ENCODE assay signal across 30 cellular contexts in the genomic region with DNA sequence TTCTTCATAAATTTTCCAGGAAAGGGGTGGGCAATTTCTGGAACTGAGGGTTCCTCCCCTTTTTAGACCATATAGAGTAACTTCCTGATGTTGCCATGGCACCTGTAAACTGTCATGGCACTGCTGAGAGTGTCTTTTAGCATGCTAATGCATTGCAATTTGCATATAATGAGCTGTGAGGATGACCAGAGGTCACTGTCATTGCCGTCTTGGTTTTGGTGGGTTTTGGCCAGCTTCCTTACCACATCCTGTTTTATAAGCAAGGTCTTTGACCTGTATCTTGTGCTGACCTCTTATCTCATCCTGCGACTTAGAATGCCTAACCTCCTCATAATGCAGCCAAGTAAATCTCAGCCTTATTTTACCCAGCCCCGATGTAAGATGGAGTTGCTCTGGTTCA.
A peak's percentile ranks its signal among the peaks of the same experiment; 100 is the strongest.
DNase-seq lines count a peak whose midpoint lies in the region; ATAC-seq and TF ChIP-seq lines count a peak whose summit lies in the region.
"Had no signal": no experiment of that assay in that cellular context is flagged by ENCODE, and none has a peak within 500 bp of the region (broad histone marks: within the 10 kb centered on the region; RNA-seq: fewer than 3 reads in every experiment).

No MANE protein-coding gene starts in this region.

- H3K9me3 ChIP-seq in iPS-20b (ENCODE audit: insufficient read depth, low read depth, low read length) = no peaks in the 10 kb centered on the region
- H3K9me3 ChIP-seq in tibial artery = no peaks in the 10 kb centered on the region
- H3K9me3 ChIP-seq: Caco-2 had no signal

- H3K27me3 ChIP-seq in iPS-20b (ENCODE audit: insufficient read depth, low read length) (no peaks in the 10 kb centered on the region), tibial artery (no peaks in the 10 kb centered on the region)
- H3K27me3 ChIP-seq: right atrium auricular region had no signal

- H3K4me1 ChIP-seq in iPS-20b (ENCODE audit: insufficient read depth, low read length) = peaks cover 33% of the 10 kb centered on the region; the same call in 1 of the 2 replicates
- H3K4me1 ChIP-seq in tibial artery = no peaks in the 10 kb centered on the region
- H3K4me1 ChIP-seq: Caco-2, right atrium auricular region had no signal

- TF ChIP-seq CTCF in tibial artery (IDR thresholded peaks at IDR 0.05) = no peak

- peak; percentile 47 for DNase-seq in OCI-M1 (lab: John Stamatoyannopoulos, UW)
- DNase-seq in LoVo (ENCODE audit: low spot score) = no peak
- no peak for DNase-seq in tibial artery
- DNase-seq in G401 (ENCODE audit: low spot score) = no peak
- DNase-seq: activated B cell treated with CpG ODN at 0.5 μM for 24 hours; activated CD4-positive, alpha-beta T cell treated with anti-CD3 and anti-CD28 coated beads, Interleukin-2, amount 50 U/mL, for 1 hour; activated effector memory CD4-positive, alpha-beta T cell treated with anti-CD3 and anti-CD28 coated beads, Interleukin-2, amount 50 U/mL, for 16 hours; activated naive CD8-positive, alpha-beta T cell treated with anti-CD3 and anti-CD28 coated beads for 36 hours; activated T-cell treated with anti-CD3 and anti-CD28 coated beads, Interleukin-2, amount 50 U/mL, for 1 hour; aorta; Caco-2; DMS53; effector CD4-positive, alpha-beta T cell; GM23248; HFFc6; Kasumi-1; NCI-H146; NCI-H82; stimulated activated naive CD8-positive, alpha-beta T cell treated with anti-CD3 and anti-CD28 coated beads, Interleukin-15, Interleukin-2, amounts not matched to agents 100 U/mL and 50 U/mL, for 24 hours; SW 1271; T1000 had no signal

- in situ Hi-C loops in G401 (cut with HindIII; ENCODE audit: low sequenced_read_pairs) = no loop called here

- intact Hi-C loops in tibial artery (cut with DNase I; ENCODE audit: low total_unique reads) = no loop called here

- no peak overlapping the region for H3K27ac ChIP-seq in iPS-20b (ENCODE audit: low read length)
- H3K27ac ChIP-seq in tibial artery = no peak overlapping the region
- H3K27ac ChIP-seq: C4-2B, GM23248, HL-60, right atrium auricular region had no signal

- no peak overlapping the region for H3K9ac ChIP-seq in iPS-20b (ENCODE audit: low read depth, low read length)
- H3K9ac ChIP-seq: GM23248 had no signal

- peak; percentile 32 for ATAC-seq in GM18867 (IDR thresholded peaks at IDR 0.05; ENCODE audit: unreplicated experiment)
- peak; percentile 38 for ATAC-seq in HG03175 (IDR thresholded peaks at IDR 0.05; ENCODE audit: unreplicated experiment)
- no peak for ATAC-seq in GM18502 (IDR thresholded peaks at IDR 0.05; ENCODE audit: poor library complexity, unreplicated experiment)
- ATAC-seq: HepG2; stimulated activated naive CD8-positive, alpha-beta T cell treated with anti-CD3 and anti-CD28 coated beads, Interleukin-15, Interleukin-2, amounts not matched to agents 100 U/mL and 50 U/mL, for 24 hours had no signal

- H3K4me3 ChIP-seq in iPS-20b (ENCODE audit: low read length) (peak overlapping the region; percentile 66; the same call in 1 of the 2 replicates), tibial artery (no peak overlapping the region)
- H3K4me3 ChIP-seq: GM23248, right atrium auricular region, smooth muscle cell had no signal

- no peaks in the 10 kb centered on the region for H3K36me3 ChIP-seq in iPS-20b (ENCODE audit: insufficient read depth, low read depth, low read length)
- H3K36me3 ChIP-seq in tibial artery = no peaks in the 10 kb centered on the region
- H3K36me3 ChIP-seq: right atrium auricular region had no signal
